Comparison of ENCODE assay signal across 11 cellular contexts in genomic region chr2:61328707-61329251, GRCh38.
A peak's percentile ranks its signal among the peaks of the same experiment; 100 is the strongest.
DNase-seq lines count a peak whose midpoint lies in the region; ATAC-seq, FAIRE-seq and TF ChIP-seq lines count a peak whose summit lies in the region.
"Had no signal": no experiment of that assay in that cellular context is flagged by ENCODE, and none has a peak within 500 bp of the region (broad histone marks: within the 10 kb centered on the region; RNA-seq: fewer than 3 reads in every experiment).

No MANE protein-coding gene starts in this region.

- TF ChIP-seq CTCF in astrocyte of the spinal cord (IDR thresholded peaks at IDR 0.05; ENCODE audit: low read depth, low read length) = no peak

- no peaks in the 10 kb centered on the region for H3K4me1 ChIP-seq in small intestine (ENCODE audit: control insufficient read depth in 2 of 2, insufficient read depth in 1 of 2, low read depth in 1 of 2, low read length in 1 of 2)

- H3K36me3 ChIP-seq in small intestine (ENCODE audit: control insufficient read depth in 2 of 2, insufficient read depth in 2 of 2, low read length in 2 of 2) = peaks cover 0 to 5% of the 10 kb centered on the region in 2 donors

- 64 to 66% (median 66%) methylated on average over 11 of the region's 11 CpGs for WGBS in small intestine, 3 donors

- H3K27ac ChIP-seq in small intestine (ENCODE audit: low read depth in 1 of 2, low read length in 1 of 2) = peak overlapping the region; percentile 12 to 26

- DNase-seq in NCI-H2107 treated with DMSO at 0.1 percent for 48 hours (lab: John Stamatoyannopoulos, UW; ENCODE audit: unreplicated experiment) = peak; percentile 59
- no peak for DNase-seq in NCI-H2107 (lab: John Stamatoyannopoulos, UW)
- peak; percentile 79 for DNase-seq in LoVo (ENCODE audit: low spot score)
- peak; percentile 17 for DNase-seq in astrocyte of the spinal cord (ENCODE audit: low read depth, low spot score)
- peak; percentile 86 for DNase-seq in small intestine
- DNase-seq in NCI-H2171 (lab: John Stamatoyannopoulos, UW) = no peak
- DNase-seq: KG1; Right ventricle myocardium superior; stimulated activated CD4-positive, alpha-beta T cell treated with anti-CD3 and anti-CD28 coated beads, Interleukin-2, amount 100 ng/mL, for 48 hours had no signal

- ATAC-seq in HG03196 (IDR thresholded peaks at IDR 0.05; ENCODE audit: unreplicated experiment) (no peak), HG03571 (IDR thresholded peaks at IDR 0.05; ENCODE audit: unreplicated experiment) (no peak)

- H3K27me3 ChIP-seq in small intestine (ENCODE audit: control insufficient read depth in 2 of 2, insufficient read depth in 2 of 2, low read length in 2 of 2) = no peaks in the 10 kb centered on the region

- no peak for FAIRE-seq in small intestine (lab: Jason Lieb, UNC)

- in situ Hi-C loops in astrocyte of the spinal cord (cut with HindIII; ENCODE audit: low sequenced_read_pairs) = no loop called here

- H3K9me3 ChIP-seq in small intestine (ENCODE audit: control insufficient read depth, low read depth) = no peaks in the 10 kb centered on the region

- H3K4me3 ChIP-seq in astrocyte of the spinal cord (ENCODE audit: low read depth, low read length) (no peak overlapping the region), small intestine (ENCODE audit: low read depth in 1 of 2, low read length in 2 of 2) (no peak overlapping the region)

Comparison
In these comparisons a context has a peak if more than half of its experiments do, and no peak if none do; other contexts are left out.
1. DNase-seq: peak in NCI-H2107 treated with DMSO at 0.1 percent for 48 hours (single experiment), LoVo (single experiment), astrocyte of the spinal cord (single experiment) and small intestine (single experiment); none in NCI-H2107 (single experiment) and NCI-H2171 (single experiment).